2 cellular contexts compared by ENCODE assay signal in the genomic region with DNA sequence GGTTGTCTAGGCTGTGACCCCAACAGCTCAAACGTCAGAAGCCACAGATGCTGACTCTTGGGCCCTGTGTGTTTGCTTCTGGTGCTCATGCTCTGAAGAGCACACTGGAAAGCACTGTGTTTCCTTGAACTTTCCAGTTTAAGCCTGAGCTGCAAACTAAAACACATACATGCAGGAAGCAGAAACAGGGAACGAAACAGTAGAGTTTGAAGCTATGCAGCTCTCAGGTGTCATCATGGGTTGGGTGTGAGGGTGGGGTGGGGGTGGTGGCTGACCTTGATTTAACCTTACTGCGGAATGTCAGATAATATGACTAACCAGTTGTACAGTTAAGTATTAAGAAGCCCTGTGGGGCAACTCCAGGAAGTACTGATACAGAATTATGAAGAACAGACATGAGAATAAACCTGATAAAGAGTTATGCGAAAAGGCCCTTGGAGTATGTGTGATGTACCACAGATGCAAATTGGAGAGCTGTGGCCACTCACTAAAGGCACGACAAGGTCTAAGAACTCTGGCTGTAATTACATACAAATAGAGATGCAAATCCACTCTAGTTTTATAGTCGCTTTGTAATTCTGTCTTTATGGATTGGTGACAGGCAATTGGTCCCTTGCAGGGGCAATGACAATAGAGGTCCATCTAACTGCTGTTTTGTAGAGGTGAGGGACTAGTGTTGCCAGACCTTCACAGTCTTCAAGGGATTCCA.
TF ChIP-seq lines count a peak whose summit lies in the region.

No MANE protein-coding gene starts in this region.

TF ChIP-seq in IMR-90, 13 proteins besides CTCF, POLR2A, EP300 and RAD21:
- TF ChIP-seq ELK1 (IDR thresholded peaks at IDR 0.05; ENCODE audit: borderline replicate concordance, low read depth, low read length) (no peak), BHLHE40 (IDR thresholded peaks at IDR 0.05; ENCODE audit: low read depth, low read length) (no peak), MAZ (IDR thresholded peaks at IDR 0.05; ENCODE audit: borderline replicate concordance, low read depth, low read length) (no peak), NFE2L2 (IDR thresholded peaks at IDR 0.05; ENCODE audit: low read depth, low read length) (no peak)

TF ChIP-seq in GM12878, 131 proteins besides CTCF, POLR2A, EP300 and RAD21:
- TF ChIP-seq HDAC2 (IDR thresholded peaks at IDR 0.05) = no peak
- TF ChIP-seq CHD2 (IDR thresholded peaks at IDR 0.05; ENCODE audit: borderline replicate concordance, low read depth, low read length) = no peak
- no peak for TF ChIP-seq TBL1XR1 (IDR thresholded peaks at IDR 0.05; ENCODE audit: low read depth, low read length)
- TF ChIP-seq, protein P1, sequence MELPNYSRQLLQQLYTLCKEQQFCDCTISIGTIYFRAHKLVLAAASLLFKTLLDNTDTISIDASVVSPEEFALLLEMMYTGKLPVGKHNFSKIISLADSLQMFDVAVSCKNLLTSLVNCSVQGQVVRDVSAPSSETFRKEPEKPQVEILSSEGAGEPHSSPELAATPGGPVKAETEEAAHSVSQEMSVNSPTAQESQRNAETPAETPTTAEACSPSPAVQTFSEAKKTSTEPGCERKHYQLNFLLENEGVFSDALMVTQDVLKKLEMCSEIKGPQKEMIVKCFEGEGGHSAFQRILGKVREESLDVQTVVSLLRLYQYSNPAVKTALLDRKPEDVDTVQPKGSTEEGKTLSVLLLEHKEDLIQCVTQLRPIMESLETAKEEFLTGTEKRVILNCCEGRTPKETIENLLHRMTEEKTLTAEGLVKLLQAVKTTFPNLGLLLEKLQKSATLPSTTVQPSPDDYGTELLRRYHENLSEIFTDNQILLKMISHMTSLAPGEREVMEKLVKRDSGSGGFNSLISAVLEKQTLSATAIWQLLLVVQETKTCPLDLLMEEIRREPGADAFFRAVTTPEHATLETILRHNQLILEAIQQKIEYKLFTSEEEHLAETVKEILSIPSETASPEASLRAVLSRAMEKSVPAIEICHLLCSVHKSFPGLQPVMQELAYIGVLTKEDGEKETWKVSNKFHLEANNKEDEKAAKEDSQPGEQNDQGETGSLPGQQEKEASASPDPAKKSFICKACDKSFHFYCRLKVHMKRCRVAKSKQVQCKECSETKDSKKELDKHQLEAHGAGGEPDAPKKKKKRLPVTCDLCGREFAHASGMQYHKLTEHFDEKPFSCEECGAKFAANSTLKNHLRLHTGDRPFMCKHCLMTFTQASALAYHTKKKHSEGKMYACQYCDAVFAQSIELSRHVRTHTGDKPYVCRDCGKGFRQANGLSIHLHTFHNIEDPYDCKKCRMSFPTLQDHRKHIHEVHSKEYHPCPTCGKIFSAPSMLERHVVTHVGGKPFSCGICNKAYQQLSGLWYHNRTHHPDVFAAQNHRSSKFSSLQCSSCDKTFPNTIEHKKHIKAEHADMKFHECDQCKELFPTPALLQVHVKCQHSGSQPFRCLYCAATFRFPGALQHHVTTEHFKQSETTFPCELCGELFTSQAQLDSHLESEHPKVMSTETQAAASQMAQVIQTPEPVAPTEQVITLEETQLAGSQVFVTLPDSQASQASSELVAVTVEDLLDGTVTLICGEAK (IDR thresholded peaks at IDR 0.05; ENCODE audit: borderline replicate concordance) = no peak
- TF ChIP-seq SREBF1 (IDR thresholded peaks at IDR 0.05; ENCODE audit: low read length) = no peak
- TF ChIP-seq MXI1 (IDR thresholded peaks at IDR 0.05; ENCODE audit: low read depth, low read length) = no peak
- no peak for TF ChIP-seq CBFB (IDR thresholded peaks at IDR 0.05; ENCODE audit: low read depth)
- no peak for TF ChIP-seq ZBTB33 (IDR thresholded peaks at IDR 0.05)
